In genomic region chr6:90105766-90106165, GRCh38 we compare ENCODE assay signal across 19 cellular contexts.
DNase-seq lines count a peak whose midpoint lies in the region; ATAC-seq and TF ChIP-seq lines count a peak whose summit lies in the region.
"Had no signal": no experiment of that assay in that cellular context is flagged by ENCODE, and none has a peak within 500 bp of the region (broad histone marks: within the 10 kb centered on the region; RNA-seq: fewer than 3 reads in every experiment).

No MANE protein-coding gene starts in this region.

- ATAC-seq in activated T-cell treated with anti-CD3 and anti-CD28 coated beads, Interleukin-2, amount 50 U/mL, for 72 hours (replicated peaks in 1 of 2) = no peak
- ATAC-seq in activated CD8-positive, alpha-beta T cell treated with anti-CD3 and anti-CD28 coated beads, Interleukin-2, amount 10 ng/mL, durations not matched to agents 7 days and 5 days = no peak
- ATAC-seq: gastroesophageal sphincter, mucosa of descending colon had no signal

- H3K36me3 ChIP-seq in spleen = no peaks in the 10 kb centered on the region
- H3K36me3 ChIP-seq in CD8-positive, alpha-beta memory T cell (ENCODE audit: insufficient read depth, low read length) = no peaks in the 10 kb centered on the region
- H3K36me3 ChIP-seq: gastroesophageal sphincter, left ventricle myocardium inferior, uterus had no signal

- no peak overlapping the region for H3K27ac Mint-ChIP-seq in activated T-cell treated with anti-CD3 and anti-CD28 coated beads, Interleukin-2, amount 50 U/mL, for 72 hours
- H3K27ac Mint-ChIP-seq in activated CD8-positive, alpha-beta T cell treated with anti-CD3 and anti-CD28 coated beads, Interleukin-2, amount 10 ng/mL, durations not matched to agents 7 days and 5 days = peak overlapping the region; percentile 59
- peak overlapping the region in 1 of 8 donors; percentile 61 for H3K27ac Mint-ChIP-seq in CD8-positive, alpha-beta memory T cell
- H3K27ac Mint-ChIP-seq: HFFc6 had no signal

- peak overlapping the region; percentile 13 to 35 for H3K4me3 Mint-ChIP-seq in activated T-cell treated with anti-CD3 and anti-CD28 coated beads, Interleukin-2, amount 50 U/mL, for 72 hours
- H3K4me3 Mint-ChIP-seq in activated CD8-positive, alpha-beta T cell treated with anti-CD3 and anti-CD28 coated beads, Interleukin-2, amount 10 ng/mL, durations not matched to agents 7 days and 5 days = no peak overlapping the region
- no peak overlapping the region for H3K4me3 Mint-ChIP-seq in CD8-positive, alpha-beta memory T cell
- H3K4me3 Mint-ChIP-seq: HFFc6 had no signal

- no peak for DNase-seq in activated T-cell treated with anti-CD3 and anti-CD28 coated beads, Interleukin-2, amount 50 U/mL, for 72 hours
- DNase-seq in activated T-cell treated with anti-CD3 and anti-CD28 coated beads for 4 hours (no peak), MV-4-11 (lab: John Stamatoyannopoulos, UW) (peak; percentile 86), spleen (no peak), GOT3 (lab: John Stamatoyannopoulos, UW) (no peak), NCI-H1436 treated with DMSO at 0.1 percent for 48 hours (lab: John Stamatoyannopoulos, UW) (no peak)
- DNase-seq in activated CD8-positive, alpha-beta T cell treated with anti-CD3 and anti-CD28 coated beads, Interleukin-2, amount 10 ng/mL, durations not matched to agents 7 days and 5 days = no peak
- no peak for DNase-seq in CD8-positive, alpha-beta memory T cell
- DNase-seq: activated CD8-positive, alpha-beta memory T cell treated with anti-CD3 and anti-CD28 coated beads, Interleukin-2, amount 50 U/mL, for 4 hours; Caco-2; erythroblast; HFFc6; left ventricle myocardium inferior; mucosa of descending colon; NCI-H2081 treated with DMSO at 0.1 percent for 48 hours; nucleus accumbens; RPMI8226; uterus had no signal

- H3K9me3 Mint-ChIP-seq in activated T-cell treated with anti-CD3 and anti-CD28 coated beads, Interleukin-2, amount 50 U/mL, for 72 hours = peaks cover 0 to 2% of the 10 kb centered on the region in 2 donors
- H3K9me3 Mint-ChIP-seq in activated CD8-positive, alpha-beta T cell treated with anti-CD3 and anti-CD28 coated beads, Interleukin-2, amount 10 ng/mL, durations not matched to agents 7 days and 5 days (ENCODE audit: insufficient read depth) = peaks cover 6% of the 10 kb centered on the region
- no peaks in the 10 kb centered on the region for H3K9me3 Mint-ChIP-seq in CD8-positive, alpha-beta memory T cell

- POLR2A ChIA-PET in activated CD8-positive, alpha-beta T cell treated with anti-CD3 and anti-CD28 coated beads, Interleukin-2, amount 10 ng/mL, durations not matched to agents 7 days and 5 days (lab: Charles Lee) = interaction anchor here (1.0 to 2.5 kb wide), 3 partner anchors 22 to 179 kb away, joined by 4 to 8 read pairs (median 6); no protein-coding TSS in a partner anchor
- POLR2A ChIA-PET in CD8-positive, alpha-beta memory T cell (lab: Charles Lee) = no interaction called here

- H3K27me3 Mint-ChIP-seq in activated T-cell treated with anti-CD3 and anti-CD28 coated beads, Interleukin-2, amount 50 U/mL, for 72 hours (ENCODE audit: low read depth) = no peaks in the 10 kb centered on the region
- H3K27me3 Mint-ChIP-seq in activated CD8-positive, alpha-beta T cell treated with anti-CD3 and anti-CD28 coated beads, Interleukin-2, amount 10 ng/mL, durations not matched to agents 7 days and 5 days (ENCODE audit: low read depth) = no peaks in the 10 kb centered on the region
- H3K27me3 Mint-ChIP-seq in CD8-positive, alpha-beta memory T cell = peaks cover 0 to 2% of the 10 kb centered on the region in 2 donors

- no peak for TF ChIP-seq POLR2A in spleen (IDR thresholded peaks at IDR 0.05)

- intact Hi-C loops in spleen (cut with DNase I; ENCODE audit: low total_unique reads) = no loop called here

- no peak overlapping the region for H3K4me3 ChIP-seq in spleen
- no peak overlapping the region for H3K4me3 ChIP-seq in CD8-positive, alpha-beta memory T cell (ENCODE audit: low read length)
- H3K4me3 ChIP-seq: gastroesophageal sphincter, left ventricle myocardium inferior, mucosa of descending colon, uterus had no signal

- TF ChIP-seq CTCF in spleen (IDR thresholded peaks at IDR 0.05 in 8 of 11, conservative IDR thresholded peaks at IDR 0.05 in 3 of 11) = no peak

- H3K4me1 Mint-ChIP-seq in activated T-cell treated with anti-CD3 and anti-CD28 coated beads, Interleukin-2, amount 50 U/mL, for 72 hours (ENCODE audit: low read depth) = peaks cover 97% of the 10 kb centered on the region
- peaks cover 77% of the 10 kb centered on the region for H3K4me1 Mint-ChIP-seq in activated CD8-positive, alpha-beta T cell treated with anti-CD3 and anti-CD28 coated beads, Interleukin-2, amount 10 ng/mL, durations not matched to agents 7 days and 5 days (ENCODE audit: low read depth)
- H3K4me1 Mint-ChIP-seq in CD8-positive, alpha-beta memory T cell = peaks cover 53 to 79% (median 73%) of the 10 kb centered on the region in 3 donors

- H3K4me1 ChIP-seq in spleen = peaks cover 0 to 97% (median 44%) of the 10 kb centered on the region in 6 donors
- H3K4me1 ChIP-seq in CD8-positive, alpha-beta memory T cell (ENCODE audit: insufficient read depth, low read length) = peaks cover 67% of the 10 kb centered on the region
- H3K4me1 ChIP-seq: Caco-2, gastroesophageal sphincter, uterus had no signal

- H3K36me3 Mint-ChIP-seq in activated T-cell treated with anti-CD3 and anti-CD28 coated beads, Interleukin-2, amount 50 U/mL, for 72 hours (ENCODE audit: insufficient read depth in 2 of 2) = peaks cover 15 to 23% of the 10 kb centered on the region in 2 donors
- H3K36me3 Mint-ChIP-seq in activated CD8-positive, alpha-beta T cell treated with anti-CD3 and anti-CD28 coated beads, Interleukin-2, amount 10 ng/mL, durations not matched to agents 7 days and 5 days (ENCODE audit: low read depth) = peaks cover 43% of the 10 kb centered on the region
- H3K36me3 Mint-ChIP-seq in CD8-positive, alpha-beta memory T cell = peaks cover 0 to 4% (median 0%) of the 10 kb centered on the region in 3 donors

- CTCF ChIA-PET in activated CD8-positive, alpha-beta T cell treated with anti-CD3 and anti-CD28 coated beads, Interleukin-2, amount 10 ng/mL, durations not matched to agents 7 days and 5 days (lab: Charles Lee) = interaction anchor here (0.6 to 3.3 kb wide), 11 partner anchors 10 to 372 kb away, joined by 3 to 17 read pairs (median 4); no protein-coding TSS in a partner anchor
- CTCF ChIA-PET in CD8-positive, alpha-beta memory T cell (lab: Charles Lee) = interaction anchor here (0.6 to 2.0 kb wide), 5 partner anchors 13 to 288 kb away, joined by 3 to 6 read pairs (median 3); no protein-coding TSS in a partner anchor

- peak overlapping the region in 6 of 8 donors; percentile 6 to 64 (median 37) for H3K27ac ChIP-seq in spleen
- H3K27ac ChIP-seq in CD8-positive, alpha-beta memory T cell (ENCODE audit: low read depth, low read length) = no peak overlapping the region
- H3K27ac ChIP-seq: gastroesophageal sphincter, left ventricle myocardium inferior, uterus had no signal

- no peaks in the 10 kb centered on the region for H3K9me3 ChIP-seq in spleen
- no peaks in the 10 kb centered on the region for H3K9me3 ChIP-seq in CD8-positive, alpha-beta memory T cell (ENCODE audit: low read length)
- H3K9me3 ChIP-seq: Caco-2, gastroesophageal sphincter, left ventricle myocardium inferior, mucosa of descending colon, uterus had no signal

- H3K27me3 ChIP-seq in spleen (replicated peaks in 1 of 7) = no peaks in the 10 kb centered on the region
- H3K27me3 ChIP-seq in CD8-positive, alpha-beta memory T cell (ENCODE audit: insufficient read depth, low read length, poor library complexity, severe bottlenecking) = no peaks in the 10 kb centered on the region
- H3K27me3 ChIP-seq: gastroesophageal sphincter, uterus had no signal

Comparison
In these comparisons a context has a peak if more than half of its experiments do, and no peak if none do; other contexts are left out.
1. H3K4me3 Mint-ChIP-seq: peak in activated T-cell treated with anti-CD3 and anti-CD28 coated beads, Interleukin-2, amount 50 U/mL, for 72 hours (2 of 2); none in activated CD8-positive, alpha-beta T cell treated with anti-CD3 and anti-CD28 coated beads, Interleukin-2, amount 10 ng/mL, durations not matched to agents 7 days and 5 days (single experiment) and CD8-positive, alpha-beta memory T cell (0 of 7).